Comparison of ENCODE assay signal across 11 cellular contexts in genomic region chr1:13723810-13724209, GRCh38. TPM values are rescaled to one million over a fixed set of nuclear protein-coding genes. Genes with fewer than 3 reads are reported as not detected.
DNase-seq lines count a peak whose midpoint lies in the region; ATAC-seq, FAIRE-seq and TF ChIP-seq lines count a peak whose summit lies in the region.
"Had no signal": no experiment of that assay in that cellular context is flagged by ENCODE, and none has a peak within 500 bp of the region (broad histone marks: within the 10 kb centered on the region; RNA-seq: fewer than 3 reads in every experiment).

No MANE protein-coding gene starts in this region.

- no peak for TF ChIP-seq POLR2A in HepG2 (IDR thresholded peaks at IDR 0.05; ENCODE audit: insufficient read depth in 1 of 2, low read depth in 2 of 2, low read length in 2 of 2)

- in situ Hi-C loops in HepG2 (cut with HindIII; ENCODE audit: extremely low pct_ligation_motif_present, low pct_unique_long_range_greater_than_20kb): no loop called here

- no peaks in the 10 kb centered on the region for H3K27me3 Mint-ChIP-seq in stimulated activated naive CD8-positive, alpha-beta T cell treated with anti-CD3 and anti-CD28 coated beads, Interleukin-15, Interleukin-2, amounts not matched to agents 100 ng/mL and 50 ng/mL, for 24 hours
- no peaks in the 10 kb centered on the region for H3K27me3 Mint-ChIP-seq in MCF 10A (ENCODE audit: insufficient read depth, unreplicated experiment)

- peaks cover 83% of the 10 kb centered on the region for H3K4me1 Mint-ChIP-seq in stimulated activated naive CD8-positive, alpha-beta T cell treated with anti-CD3 and anti-CD28 coated beads, Interleukin-15, Interleukin-2, amounts not matched to agents 100 ng/mL and 50 ng/mL, for 24 hours (ENCODE audit: low read depth)
- peaks cover 19% of the 10 kb centered on the region for H3K4me1 Mint-ChIP-seq in MCF 10A (ENCODE audit: insufficient read depth, unreplicated experiment)

- BruUV-seq in MCF 10A (replicated peaks; lab: Mats Ljungman, UMichigan) (no TSS peak), HepG2 (replicated peaks; lab: Mats Ljungman, UMichigan) (no TSS peak)

- no peaks in the 10 kb centered on the region for H3K9me3 Mint-ChIP-seq in stimulated activated naive CD8-positive, alpha-beta T cell treated with anti-CD3 and anti-CD28 coated beads, Interleukin-15, Interleukin-2, amounts not matched to agents 100 ng/mL and 50 ng/mL, for 24 hours
- H3K9me3 Mint-ChIP-seq in MCF 10A (ENCODE audit: unreplicated experiment): no peaks in the 10 kb centered on the region

- WGBS in HepG2 (ENCODE audit: low lambda C conversion rate): 50% methylated on average over 3 of the region's 4 CpGs

- peaks cover 24% of the 10 kb centered on the region for H3K36me3 Mint-ChIP-seq in stimulated activated naive CD8-positive, alpha-beta T cell treated with anti-CD3 and anti-CD28 coated beads, Interleukin-15, Interleukin-2, amounts not matched to agents 100 ng/mL and 50 ng/mL, for 24 hours (ENCODE audit: low read depth)
- H3K36me3 Mint-ChIP-seq in MCF 10A (ENCODE audit: insufficient read depth, unreplicated experiment): no peaks in the 10 kb centered on the region

- no peaks in the 10 kb centered on the region for H3K9me3 ChIP-seq in HepG2 (ENCODE audit: low read length)

- no peak overlapping the region for H3K9ac ChIP-seq in HepG2 (ENCODE audit: insufficient read depth, low read depth, low read length)

- ATAC-seq in stimulated activated naive CD8-positive, alpha-beta T cell treated with anti-CD3 and anti-CD28 coated beads, Interleukin-15, Interleukin-2, amounts not matched to agents 100 U/mL and 50 U/mL, for 24 hours: no peak
- no peak for ATAC-seq in HepG2
- ATAC-seq in GM18867 (IDR thresholded peaks at IDR 0.05; ENCODE audit: unreplicated experiment): no peak

- H3K27me3 ChIP-seq in HepG2 (ENCODE audit: control insufficient read depth in 1 of 2, insufficient read depth in 2 of 2, low read length in 2 of 2): peaks cover 1 to 34% of the 10 kb centered on the region in 2 experiments; a peak in 3 of 5 replicates

- no peak for DNase-seq in stimulated activated naive CD8-positive, alpha-beta T cell treated with anti-CD3 and anti-CD28 coated beads, Interleukin-15, Interleukin-2, amounts not matched to agents 100 U/mL and 50 U/mL, for 24 hours
- DNase-seq in MCF 10A (ENCODE audit: unreplicated experiment) (peak; percentile 88), HepG2 (ENCODE audit: low spot score) (no peak), NCI-H1092 treated with DMSO at 0.1 percent for 48 hours (lab: John Stamatoyannopoulos, UW) (no peak), HUDEP-2 (lab: John Stamatoyannopoulos, UW; ENCODE audit: unreplicated experiment in 76 of 76) (no peak), GM19240 (ENCODE audit: insufficient read length, low spot score) (no peak)
- DNase-seq: activated T-cell treated with anti-CD3 and anti-CD28 coated beads for 4 hours; central memory CD4-positive, alpha-beta T cell; foreskin melanocyte had no signal

- H3K4me3 ChIP-seq in HepG2 (replicated peaks in 1 of 3; ENCODE audit: insufficient read depth in 1 of 3, low read depth in 2 of 3, low read length in 3 of 3): no peak overlapping the region

- H3K27ac ChIP-seq in HepG2 (ENCODE audit: extremely low read length, insufficient read depth, low read length): no peak overlapping the region

- TF ChIP-seq EP300 in HepG2 (IDR thresholded peaks at IDR 0.05; ENCODE audit: low read depth in 2 of 2, low read length in 2 of 2) (no peak), HepG2 (CRISPR knock-in tag; IDR thresholded peaks at IDR 0.05; ENCODE audit: borderline replicate concordance) (no peak)

- peak overlapping the region; percentile 49 for H3K27ac Mint-ChIP-seq in stimulated activated naive CD8-positive, alpha-beta T cell treated with anti-CD3 and anti-CD28 coated beads, Interleukin-15, Interleukin-2, amounts not matched to agents 100 ng/mL and 50 ng/mL, for 24 hours
- H3K27ac Mint-ChIP-seq in MCF 10A (ENCODE audit: low read depth, unreplicated experiment): peak overlapping the region; percentile 58

- H4K20me1 ChIP-seq in HepG2 (ENCODE audit: insufficient read depth, low read length): no peaks in the 10 kb centered on the region

- H3K4me1 ChIP-seq in HepG2 (ENCODE audit: insufficient read depth, low read length): no peaks in the 10 kb centered on the region

- no peaks in the 10 kb centered on the region for H3K79me2 ChIP-seq in HepG2 (ENCODE audit: insufficient read depth, low read length)

- no peak for TF ChIP-seq RAD21 in HepG2 (CRISPR knock-in tag; IDR thresholded peaks at IDR 0.05)

- intact Hi-C loops in MCF 10A (cut with micrococcal nuclease) (loop anchor here (2.0 kb wide), 1 partner anchor 255 kb away; no protein-coding TSS in a partner anchor), HepG2 (cut with micrococcal nuclease; ENCODE audit: unreplicated experiment) (no loop called here)

- no peak overlapping the region for H2AFZ ChIP-seq in HepG2 (ENCODE audit: low read length)

- no peak for FAIRE-seq in HepG2 (lab: Jason Lieb, UNC)

- CTCF ChIA-PET in MCF 10A (lab: Yijun Ruan, JAX) (interaction anchor here (0.6 to 6.3 kb wide), 4 partner anchors 8 to 101 kb away, joined by 3 to 96 read pairs (median 6); no protein-coding TSS in a partner anchor), HepG2 (lab: Yijun Ruan, JAX; ENCODE audit: low intra/inter-chr PET ratio, low total read pairs) (no interaction called here)

- POLR2A ChIA-PET in MCF 10A (lab: Yijun Ruan, JAX) (interaction anchor here (0.6 to 1.3 kb wide), 5 partner anchors 14 to 273 kb away, joined by 3 to 4 read pairs (median 3); no protein-coding TSS in a partner anchor), HepG2 (lab: Yijun Ruan, JAX) (no interaction called here)

- no peaks in the 10 kb centered on the region for H3K36me3 ChIP-seq in HepG2 (replicated peaks in 1 of 2; ENCODE audit: control insufficient read depth in 1 of 2, insufficient read depth in 2 of 2, low read length in 2 of 2)

- no peak overlapping the region for H3K4me2 ChIP-seq in HepG2 (ENCODE audit: low read depth, low read length)

- TF ChIP-seq CTCF in MCF 10A (IDR thresholded peaks at IDR 0.05; ENCODE audit: unreplicated experiment) (no peak), HepG2 (CRISPR knock-in tag; IDR thresholded peaks at IDR 0.05) (no peak)

- H3K4me3 Mint-ChIP-seq in stimulated activated naive CD8-positive, alpha-beta T cell treated with anti-CD3 and anti-CD28 coated beads, Interleukin-15, Interleukin-2, amounts not matched to agents 100 ng/mL and 50 ng/mL, for 24 hours: no peak overlapping the region
- H3K4me3 Mint-ChIP-seq in MCF 10A (ENCODE audit: unreplicated experiment): no peak overlapping the region

TF ChIP-seq in HepG2, 621 proteins besides CTCF, POLR2A, EP300 and RAD21:
- peak; percentile 47; the same call in 1 of the 2 replicates for TF ChIP-seq CEBPB (IDR thresholded peaks at IDR 0.05; ENCODE audit: borderline replicate concordance, low read depth, low read length)
- TF ChIP-seq ZNF605 (CRISPR knock-in tag; IDR thresholded peaks at IDR 0.05): no peak

RNA-seq across cellular contexts. Expression of gene PRDM2, which starts 23.8 kb away (rescaled TPM):
- total RNA-seq in MCF 10A (2022) (26.6 and 31.7 TPM in 2 replicates), HepG2 (2016; rRNA removed; fragmentation: Illumina TruSeq; extraction: Trizol) (3.6 and 4.0 TPM in 2 replicates)
- 3.6 and 3.9 TPM in 2 replicates for total RNA-seq in HepG2 (2016; cell fraction: cytosol; rRNA removed; fragmentation: Illumina TruSeq; extraction: Trizol; ENCODE audit: low read depth)
- total RNA-seq in HepG2 (2016; cell fraction: insoluble cytoplasmic fraction; rRNA removed; fragmentation: Illumina TruSeq; extraction: Trizol): 4.0 and 4.3 TPM in 2 replicates
- total RNA-seq in HepG2 (2016; cell fraction: membrane; rRNA removed; fragmentation: Illumina TruSeq; extraction: Trizol): 3.9 and 4.8 TPM in 2 replicates
- 7.4 and 9.1 TPM in 2 replicates for total RNA-seq in HepG2 (2016; cell fraction: nucleus; rRNA removed; fragmentation: Illumina TruSeq; extraction: Trizol)
- polyA plus RNA-seq in HepG2 (2011; rRNA removed): 6.5 and 6.8 TPM in 2 replicates
- 4.1 and 4.3 TPM in 2 replicates for polyA plus RNA-seq in HepG2 (2011; cell fraction: cytosol; rRNA removed)
- 13.7 and 17.1 TPM in 2 replicates for polyA plus RNA-seq in HepG2 (2011; cell fraction: nucleus; rRNA removed)
- 5.2 and 6.3 TPM in 2 replicates for polyA plus RNA-seq in HepG2 (2012)
- polyA plus RNA-seq in HepG2 (2016; cell fraction: cytosol; fragmentation: Illumina TruSeq; extraction: Trizol; ENCODE audit: low read depth): 1.1 and 1.3 TPM in 2 replicates
- 3.8 and 4.7 TPM in 2 replicates for polyA plus RNA-seq in HepG2 (2016; cell fraction: insoluble cytoplasmic fraction; fragmentation: Illumina TruSeq; extraction: Trizol; ENCODE audit: low read depth)
- polyA plus RNA-seq in HepG2 (2016; cell fraction: membrane; fragmentation: Illumina TruSeq; extraction: Trizol; ENCODE audit: low read depth): 1.6 and 2.2 TPM in 2 replicates
- polyA plus RNA-seq in HepG2 (2016; cell fraction: nucleus; fragmentation: Illumina TruSeq; extraction: Trizol; ENCODE audit: insufficient read depth, low read depth): 14.2 and 19.0 TPM in 2 replicates
- polyA minus RNA-seq in HepG2 (2011; rRNA and poly(A)+ RNA removed; ENCODE audit: low replicate concordance): 5.8 and 6.6 TPM in 2 replicates
- polyA minus RNA-seq in HepG2 (2011; cell fraction: cytosol; rRNA and poly(A)+ RNA removed): 4.5 and 5.1 TPM in 2 replicates
- polyA minus RNA-seq in HepG2 (2011; cell fraction: nucleus; rRNA and poly(A)+ RNA removed): 22.0 and 25.0 TPM in 2 replicates
